8 cellular contexts compared by ENCODE assay signal in the genomic region with DNA sequence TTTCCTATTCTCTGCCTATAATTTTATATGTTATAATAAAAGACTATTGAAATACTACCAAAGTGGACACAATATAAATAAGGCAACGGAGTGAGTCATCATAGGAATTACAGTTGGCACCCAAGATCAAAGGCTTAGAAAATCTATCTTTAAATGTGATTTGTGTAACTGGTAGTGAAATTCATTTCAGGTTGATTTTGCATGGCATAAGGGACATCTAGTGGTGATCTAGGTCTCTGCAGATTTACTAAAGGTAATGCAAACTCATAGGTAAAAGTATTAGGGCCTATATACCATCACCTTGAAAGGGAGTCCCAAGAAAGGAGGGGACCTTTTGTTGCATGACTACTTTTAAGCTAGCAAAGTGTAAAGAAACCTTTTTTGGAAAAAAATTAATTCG.
DNase-seq lines count a peak whose midpoint lies in the region; ATAC-seq and TF ChIP-seq lines count a peak whose summit lies in the region.

No MANE protein-coding gene starts in this region.

- no peak for ATAC-seq in HG02885 (IDR thresholded peaks at IDR 0.05; ENCODE audit: poor library complexity, unreplicated experiment)
- no peak for ATAC-seq in activated CD8-positive, alpha-beta memory T cell treated with anti-CD3 and anti-CD28 coated beads, Interleukin-2, amount 10 ng/mL, durations not matched to agents 7 days and 5 days

- no peaks in the 10 kb centered on the region for H3K36me3 Mint-ChIP-seq in activated CD8-positive, alpha-beta memory T cell treated with anti-CD3 and anti-CD28 coated beads, Interleukin-2, amount 10 ng/mL, durations not matched to agents 7 days and 5 days

- H3K27ac ChIP-seq in osteoblast (ENCODE audit: low read depth, low read length), result no peak overlapping the region

- H3K4me3 ChIP-seq in cardiac fibroblast (replicated peaks in 1 of 2; ENCODE audit: low read depth in 2 of 2, low read length in 2 of 2), result no peak overlapping the region
- H3K4me3 ChIP-seq in osteoblast (ENCODE audit: insufficient read depth, low read length), result no peak overlapping the region

- H3K9me3 ChIP-seq in osteoblast (ENCODE audit: low read depth, low read length), result no peaks in the 10 kb centered on the region

- H3K27ac Mint-ChIP-seq in activated CD8-positive, alpha-beta memory T cell treated with anti-CD3 and anti-CD28 coated beads, Interleukin-2, amount 10 ng/mL, durations not matched to agents 7 days and 5 days, result no peak overlapping the region

- H3K4me2 ChIP-seq in osteoblast (ENCODE audit: insufficient read depth, low read length), result no peak overlapping the region

- DNase-seq in NCI-H1694 (lab: John Stamatoyannopoulos, UW), result peak; percentile 70
- peak; percentile 26 to 53 for DNase-seq in cardiac fibroblast (ENCODE audit: low read depth in 2 of 2)
- peak; percentile 26 for DNase-seq in osteoblast (ENCODE audit: insufficient read length, low spot score, missing footprints)
- no peak for DNase-seq in activated gamma-delta T cell treated with Interleukin-2 at 50 U/mL for 16 hours
- DNase-seq in activated CD8-positive, alpha-beta memory T cell treated with anti-CD3 and anti-CD28 coated beads, Interleukin-2, amount 10 ng/mL, durations not matched to agents 7 days and 5 days, result no peak
- no peak for DNase-seq in NOMO-1 (lab: John Stamatoyannopoulos, UW; ENCODE audit: unreplicated experiment in 2 of 2)

- H3K4me3 Mint-ChIP-seq in activated CD8-positive, alpha-beta memory T cell treated with anti-CD3 and anti-CD28 coated beads, Interleukin-2, amount 10 ng/mL, durations not matched to agents 7 days and 5 days, result no peak overlapping the region

- H3K79me2 ChIP-seq in osteoblast (ENCODE audit: insufficient read depth, low read length), result no peaks in the 10 kb centered on the region

- TF ChIP-seq CTCF in GM12872 (IDR thresholded peaks at IDR 0.05; ENCODE audit: insufficient read depth, low read depth, low read length) (peak; percentile 51), cardiac fibroblast (IDR thresholded peaks at IDR 0.05; ENCODE audit: low read depth, low read length) (peak; percentile 44), osteoblast (IDR thresholded peaks at IDR 0.05; ENCODE audit: extremely low read depth, low read depth, low read length) (peak; percentile 55)

- no peaks in the 10 kb centered on the region for H3K36me3 ChIP-seq in osteoblast (ENCODE audit: insufficient read depth, low read length)

- no peaks in the 10 kb centered on the region for H3K27me3 ChIP-seq in osteoblast (ENCODE audit: insufficient read depth, low read length)

- H4K20me1 ChIP-seq in osteoblast (ENCODE audit: insufficient read depth, low read length), result no peaks in the 10 kb centered on the region

- no peak overlapping the region for H2AFZ ChIP-seq in osteoblast (ENCODE audit: low read length)

- no peaks in the 10 kb centered on the region for H3K9me3 Mint-ChIP-seq in activated CD8-positive, alpha-beta memory T cell treated with anti-CD3 and anti-CD28 coated beads, Interleukin-2, amount 10 ng/mL, durations not matched to agents 7 days and 5 days (ENCODE audit: low read depth)

- no peaks in the 10 kb centered on the region for H3K4me1 Mint-ChIP-seq in activated CD8-positive, alpha-beta memory T cell treated with anti-CD3 and anti-CD28 coated beads, Interleukin-2, amount 10 ng/mL, durations not matched to agents 7 days and 5 days

- CTCF ChIA-PET in activated CD8-positive, alpha-beta memory T cell treated with anti-CD3 and anti-CD28 coated beads, Interleukin-2, amount 10 ng/mL, durations not matched to agents 7 days and 5 days (lab: Charles Lee), result no interaction called here

- no peaks in the 10 kb centered on the region for H3K27me3 Mint-ChIP-seq in activated CD8-positive, alpha-beta memory T cell treated with anti-CD3 and anti-CD28 coated beads, Interleukin-2, amount 10 ng/mL, durations not matched to agents 7 days and 5 days

- H3K4me1 ChIP-seq in osteoblast (ENCODE audit: insufficient read depth, low read length), result no peaks in the 10 kb centered on the region

Comparison
In these comparisons a context has a peak if more than half of its experiments do, and no peak if none do; other contexts are left out.
1. DNase-seq: peak in NCI-H1694 (single experiment), cardiac fibroblast (2 of 2) and osteoblast (single experiment); none in activated gamma-delta T cell treated with Interleukin-2 at 50 U/mL for 16 hours (single experiment), activated CD8-positive, alpha-beta memory T cell treated with anti-CD3 and anti-CD28 coated beads, Interleukin-2, amount 10 ng/mL, durations not matched to agents 7 days and 5 days (single experiment) and NOMO-1 (0 of 2).
2. Peak in every context shown above with its lines, with median percentiles within 50 percentile points of each other: CTCF ChIP-seq.